ENCODE assay signal across 23 cellular contexts in the genomic region with DNA sequence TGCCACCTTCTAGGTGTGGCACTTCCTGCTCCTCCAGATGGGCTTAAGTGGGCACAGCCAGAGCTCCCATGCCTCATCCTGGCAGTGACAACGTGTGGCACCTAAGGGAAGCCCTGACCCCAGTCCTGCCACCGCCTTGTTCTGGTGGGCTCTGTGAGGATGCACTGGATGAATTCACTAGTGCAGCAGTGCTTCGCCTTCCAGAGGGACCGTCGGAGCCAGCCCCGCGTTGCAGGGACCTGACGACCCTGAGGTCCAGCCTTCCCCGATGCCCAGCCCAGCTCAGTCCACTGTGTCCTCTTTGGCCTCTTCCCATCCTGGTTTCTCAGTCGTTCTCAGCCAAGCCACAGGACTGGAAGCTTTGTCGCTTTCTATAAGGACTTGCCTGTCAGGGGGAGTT.
"Had no signal": no experiment of that assay in that cellular context is flagged by ENCODE, and none has a peak within 500 bp of the region (broad histone marks: within the 10 kb centered on the region; RNA-seq: fewer than 3 reads in every experiment).

No MANE protein-coding gene starts in this region.

- H3K9me3 Mint-ChIP-seq: activated CD4-positive, alpha-beta T cell treated with anti-CD3 and anti-CD28 coated beads, Interleukin-2, amount 10 ng/mL, durations not matched to agents 24 days and 14 days; activated CD8-positive, alpha-beta T cell treated with anti-CD3 and anti-CD28 coated beads for 36 hours; activated naive CD4-positive, alpha-beta T cell treated with anti-CD3 and anti-CD28 coated beads for 36 hours; naive B cell; T-cell had no signal

- DNase-seq: activated CD4-positive, alpha-beta T cell treated with anti-CD3 and anti-CD28 coated beads, Interleukin-2, amount 10 ng/mL, durations not matched to agents 24 days and 14 days; activated CD4-positive, CD25-positive, alpha-beta regulatory T cell; activated CD8-positive, alpha-beta T cell treated with anti-CD3 and anti-CD28 coated beads for 36 hours; activated naive CD4-positive, alpha-beta T cell treated with anti-CD3 and anti-CD28 coated beads for 36 hours; activated T-cell treated with anti-CD3 and anti-CD28 coated beads, Interleukin-2, amount 50 U/mL, for 1 hour; anterior cingulate cortex; central memory CD4-positive, alpha-beta T cell; colonic mucosa; head of caudate nucleus; kidney glomerular epithelial cell; mesenchymal stem cell; mucosa of descending colon; naive B cell; stimulated activated CD4-positive, alpha-beta T cell treated with anti-CD3 and anti-CD28 coated beads, Interleukin-12 subunit alpha, Interleukin-12 subunit beta, amount 100 ng/mL, for 4 hours; stimulated activated CD4-positive, alpha-beta T cell treated with anti-CD3 and anti-CD28 coated beads, Interleukin-1b, Interleukin-23, amount 100 ng/mL, for 48 hours; stimulated activated CD8-positive, alpha-beta memory T cell treated with anti-CD3 and anti-CD28 coated beads, Interleukin-4, amount 100 ng/mL, for 48 hours; stimulated activated naive CD4-positive, alpha-beta T cell treated with Interleukin-2 at 50 U/mL for 16 hours; T-cell; T-helper 9 cell; thyroid gland had no signal

- H3K27ac ChIP-seq: colonic mucosa, parathyroid adenoma, thyroid gland had no signal

- H3K36me3 Mint-ChIP-seq: brain, naive B cell, T-cell had no signal

- H3K9me3 ChIP-seq: colonic mucosa, mucosa of descending colon, thyroid gland had no signal

- H3K4me1 ChIP-seq: parathyroid adenoma had no signal

- H3K4me3 Mint-ChIP-seq: activated CD4-positive, alpha-beta T cell treated with anti-CD3 and anti-CD28 coated beads, Interleukin-2, amount 10 ng/mL, durations not matched to agents 24 days and 14 days; activated CD8-positive, alpha-beta T cell treated with anti-CD3 and anti-CD28 coated beads for 36 hours; activated naive CD4-positive, alpha-beta T cell treated with anti-CD3 and anti-CD28 coated beads for 36 hours; T-cell had no signal

- FAIRE-seq: frontal cortex had no signal

- H3K27ac Mint-ChIP-seq: activated CD4-positive, alpha-beta T cell treated with anti-CD3 and anti-CD28 coated beads, Interleukin-2, amount 10 ng/mL, durations not matched to agents 24 days and 14 days; activated CD8-positive, alpha-beta T cell treated with anti-CD3 and anti-CD28 coated beads for 36 hours; activated naive CD4-positive, alpha-beta T cell treated with anti-CD3 and anti-CD28 coated beads for 36 hours; T-cell had no signal

- H3K4me1 Mint-ChIP-seq: activated CD4-positive, alpha-beta T cell treated with anti-CD3 and anti-CD28 coated beads, Interleukin-2, amount 10 ng/mL, durations not matched to agents 24 days and 14 days had no signal

- H3K27me3 Mint-ChIP-seq: activated CD8-positive, alpha-beta T cell treated with anti-CD3 and anti-CD28 coated beads for 36 hours had no signal

- H3K4me3 ChIP-seq: colonic mucosa, mucosa of descending colon, thyroid gland had no signal

- H3K36me3 ChIP-seq: colonic mucosa, thyroid gland had no signal

- H3K27me3 ChIP-seq: colonic mucosa, thyroid gland had no signal

- ATAC-seq: activated CD8-positive, alpha-beta T cell treated with anti-CD3 and anti-CD28 coated beads for 36 hours; mucosa of descending colon; T-cell had no signal
